16 cellular contexts compared by ENCODE assay signal in the genomic region with DNA sequence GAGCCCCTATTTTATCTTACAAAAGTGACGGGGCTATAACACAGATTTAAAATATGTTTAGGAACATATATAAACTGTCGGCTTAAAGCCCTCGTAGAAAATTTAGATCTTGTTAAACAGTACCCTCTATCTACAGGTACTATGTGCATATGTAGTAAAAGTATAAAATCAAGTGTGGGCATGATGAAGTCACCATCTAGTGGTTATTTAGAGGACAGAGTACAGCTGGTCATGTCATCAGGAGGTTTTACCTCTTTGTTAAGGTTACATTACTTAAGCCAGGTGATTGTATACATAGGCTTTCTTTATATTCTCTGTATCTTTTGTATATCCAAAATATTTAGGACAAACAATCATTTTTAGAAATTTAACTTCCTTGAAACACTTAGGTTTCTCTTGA.
"Had no signal": no experiment of that assay in that cellular context is flagged by ENCODE, and none has a peak within 500 bp of the region (broad histone marks: within the 10 kb centered on the region; RNA-seq: fewer than 3 reads in every experiment).

No MANE protein-coding gene starts in this region.

- H3K4me3 ChIP-seq: hepatocyte, right atrium auricular region, skin epidermis, tibial nerve had no signal

- ATAC-seq: left ventricle myocardium superior had no signal

- H3K27me3 ChIP-seq: hepatocyte, right atrium auricular region, tibial nerve had no signal

- DNase-seq: activated CD4-positive, alpha-beta T cell treated with anti-CD3 and anti-CD28 coated beads for 1 hour; activated CD4-positive, alpha-beta T cell treated with anti-CD3 and anti-CD28 coated beads, Interleukin-2, amount 50 U/mL, for 4 hours; activated naive CD4-positive, alpha-beta T cell treated with anti-CD3 and anti-CD28 coated beads, Interleukin-2, amount 10 ng/mL, durations not matched to agents 7 days and 5 days; activated T-cell treated with anti-CD3 and anti-CD28 coated beads for 4 hours; left ventricle myocardium superior; mesendoderm; nephron progenitor cell; stimulated activated CD4-positive, alpha-beta T cell treated with anti-CD3 and anti-CD28 coated beads, Interleukin-4, amount 100 ng/mL, for 24 hours; stimulated activated naive CD4-positive, alpha-beta T cell; T1000 had no signal

- H3K4me2 ChIP-seq: hepatocyte had no signal

- H3K4me1 Mint-ChIP-seq: nephron progenitor cell had no signal

- H3K27me3 Mint-ChIP-seq: activated naive CD4-positive, alpha-beta T cell treated with anti-CD3 and anti-CD28 coated beads, Interleukin-2, amount 10 ng/mL, durations not matched to agents 7 days and 5 days; progenitor cell of endocrine pancreas had no signal

- H3K4me1 ChIP-seq: right atrium auricular region had no signal

- H3K27ac Mint-ChIP-seq: activated naive CD4-positive, alpha-beta T cell treated with anti-CD3 and anti-CD28 coated beads, Interleukin-2, amount 10 ng/mL, durations not matched to agents 7 days and 5 days; activated T-helper 2 cell treated with anti-CD3 and anti-CD28 coated beads, Interferon-gamma antibody, Interleukin-2, Interleukin-4, amounts not matched to agents 10 μg/mL and 5 μg/mL and 100 μg/mL, durations not matched to agents 14 hours and 24 hours and 36 hours; progenitor cell of endocrine pancreas had no signal

- H3K27ac ChIP-seq: hepatocyte, right atrium auricular region, skin epidermis, tibial nerve had no signal

- H3K4me3 Mint-ChIP-seq: activated naive CD4-positive, alpha-beta T cell treated with anti-CD3 and anti-CD28 coated beads, Interleukin-2, amount 10 ng/mL, durations not matched to agents 7 days and 5 days; nephron progenitor cell had no signal

- H3K9me3 ChIP-seq: right atrium auricular region, tibial nerve had no signal

- H2AFZ ChIP-seq: hepatocyte had no signal

- H3K9me3 Mint-ChIP-seq: activated naive CD4-positive, alpha-beta T cell treated with anti-CD3 and anti-CD28 coated beads, Interleukin-2, amount 10 ng/mL, durations not matched to agents 7 days and 5 days; activated T-helper 2 cell treated with anti-CD3 and anti-CD28 coated beads, Interferon-gamma antibody, Interleukin-2, Interleukin-4, amounts not matched to agents 10 μg/mL and 5 μg/mL and 100 μg/mL, durations not matched to agents 14 hours and 24 hours and 36 hours; nephron progenitor cell had no signal
